In genomic region chr15:23497710-23498111, GRCh38 we compare ENCODE assay signal across 9 cellular contexts. TPM values are rescaled to one million over a fixed set of nuclear protein-coding genes. Genes with fewer than 3 reads are reported as not detected.
DNase-seq lines count a peak whose midpoint lies in the region; ATAC-seq and TF ChIP-seq lines count a peak whose summit lies in the region.
"Had no signal": no experiment of that assay in that cellular context is flagged by ENCODE, and none has a peak within 500 bp of the region (broad histone marks: within the 10 kb centered on the region; RNA-seq: fewer than 3 reads in every experiment).

No MANE protein-coding gene starts in this region.

- peak; percentile 7 for DNase-seq in SHP77 treated with DMSO at 0.1 percent for 48 hours (lab: John Stamatoyannopoulos, UW)
- no peak for DNase-seq in SHP77 (lab: John Stamatoyannopoulos, UW)
- DNase-seq in NCI-H2227 (lab: John Stamatoyannopoulos, UW; ENCODE audit: unreplicated experiment) = peak; percentile 26
- DNase-seq in dermis blood vessel endothelial cell = peak; percentile 26
- no peak for DNase-seq in retinal pigment epithelial cell (ENCODE audit: low read depth)
- no peak for DNase-seq in NCI-H128 (lab: John Stamatoyannopoulos, UW; ENCODE audit: unreplicated experiment)
- DNase-seq in tibial nerve (ENCODE audit: low spot score in 2 of 2) = no peak
- DNase-seq: stimulated activated naive B cell treated with anti-CD40 and anti-IgM and Interleukin-4, amounts not matched to agents 10 μg/mL and 1 μg/mL and 100 μg/mL, for 72 hours had no signal

- H3K36me3 ChIP-seq in tibial nerve = no peaks in the 10 kb centered on the region

- H3K4me3 ChIP-seq in retinal pigment epithelial cell (ENCODE audit: low read length) = no peak overlapping the region
- H3K4me3 ChIP-seq in tibial nerve = no peak overlapping the region

- no peaks in the 10 kb centered on the region for H3K9me3 ChIP-seq in tibial nerve

- peak; percentile 54 for TF ChIP-seq CTCF in retinal pigment epithelial cell (conservative IDR thresholded peaks at IDR 0.05; ENCODE audit: low read depth, low read length)
- TF ChIP-seq CTCF in tibial nerve (IDR thresholded peaks at IDR 0.05) = peak in 1 of 5 experiments; percentile 18

- TF ChIP-seq EP300 in tibial nerve (IDR thresholded peaks at IDR 0.05) = no peak

- TF ChIP-seq POLR2A in tibial nerve (IDR thresholded peaks at IDR 0.05) = no peak

- no peaks in the 10 kb centered on the region for H3K27me3 ChIP-seq in tibial nerve

- H3K27ac ChIP-seq in tibial nerve = no peak overlapping the region

- no peaks in the 10 kb centered on the region for H3K4me1 ChIP-seq in tibial nerve

- WGBS in tibial nerve, 2 donors = 4 to 10% methylated on average over 2 of the region's 2 CpGs

- ATAC-seq in HG02938 (IDR thresholded peaks at IDR 0.05; ENCODE audit: unreplicated experiment) = no peak
- ATAC-seq: stimulated activated naive B cell treated with anti-CD40 and anti-IgM and Interleukin-4, amounts not matched to agents 10 μg/mL and 1 μg/mL and 100 μg/mL, for 72 hours had no signal

RNA-seq across cellular contexts. Expression of gene GOLGA6L2, which starts 50.7 kb away (rescaled TPM):
- not detected in 2 replicates for total RNA-seq in dermis blood vessel endothelial cell
- total RNA-seq in tibial nerve = not detected

Comparison
In these comparisons a context has a peak if more than half of its experiments do, and no peak if none do; other contexts are left out.
1. DNase-seq: peak in SHP77 treated with DMSO at 0.1 percent for 48 hours (single experiment), NCI-H2227 (single experiment) and dermis blood vessel endothelial cell (single experiment); none in SHP77 (0 of 2), retinal pigment epithelial cell (single experiment), NCI-H128 (single experiment) and tibial nerve (0 of 2).